In the genomic region with DNA sequence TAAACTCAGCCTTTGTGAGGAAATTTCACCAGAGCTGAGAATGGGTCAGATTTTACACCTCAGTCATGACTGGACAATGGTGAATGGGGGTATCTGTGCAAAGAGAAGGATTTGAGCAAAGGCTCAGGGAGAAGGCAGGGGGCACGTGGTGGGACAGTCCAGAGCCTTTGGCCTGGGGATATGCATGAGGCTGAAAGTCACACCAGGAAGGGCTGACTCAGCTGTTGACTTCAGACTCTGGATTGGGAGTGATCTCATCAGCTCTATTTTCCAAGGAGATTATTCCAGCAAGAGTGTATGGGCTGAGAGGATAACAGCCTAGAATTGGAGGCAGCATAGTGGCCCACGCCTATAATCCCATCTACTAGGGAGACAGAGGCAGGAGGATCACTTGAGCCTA, we compare ENCODE assay signal across 17 cellular contexts. TPM values are rescaled to one million over a fixed set of nuclear protein-coding genes. Genes with fewer than 3 reads are reported as not detected.
DNase-seq lines count a peak whose midpoint lies in the region; ATAC-seq, FAIRE-seq and TF ChIP-seq lines count a peak whose summit lies in the region.
"Had no signal": no experiment of that assay in that cellular context is flagged by ENCODE, and none has a peak within 500 bp of the region (broad histone marks: within the 10 kb centered on the region; RNA-seq: fewer than 3 reads in every experiment).

No MANE protein-coding gene starts in this region.

- no peak overlapping the region for H3K4me3 ChIP-seq in HEK293 (ENCODE audit: low read depth, low read length)
- no peak overlapping the region for H3K4me3 ChIP-seq in adipocyte (ENCODE audit: low read length)
- H3K4me3 ChIP-seq in fibroblast of the aortic adventitia (ENCODE audit: low read depth, low read length) = no peak overlapping the region
- H3K4me3 ChIP-seq: cardiac muscle cell, smooth muscle cell, thyroid gland had no signal

- H3K9ac ChIP-seq in adipocyte (ENCODE audit: low read length) = no peak overlapping the region

- DNase-seq in adipocyte (ENCODE audit: low read depth) (peak; percentile 24), fibroblast of the aortic adventitia (ENCODE audit: low read depth) (peak; percentile 64), renal cortical epithelial cell (ENCODE audit: low read depth) (peak; percentile 43), germinal center (ENCODE audit: low spot score) (no peak), retina (no peak), GM12891 (ENCODE audit: insufficient read length, low spot score) (no peak)
- DNase-seq: activated T-cell treated with anti-CD3 and anti-CD28 coated beads, Interleukin-2, amount 50 U/mL, for 4 hours; CD8-positive, alpha-beta T cell; KBM-7; NCI-H2081 treated with DMSO at 0.1 percent for 48 hours; thyroid gland had no signal

- CTCF ChIA-PET in HEK293 (lab: Yijun Ruan, JAX) = interaction anchor here (0.7 to 1.6 kb wide), 4 partner anchors 10 to 1036 kb away, joined by 3 to 4 read pairs (median 4); no protein-coding TSS in a partner anchor

- FAIRE-seq in GM12891 (lab: Jason Lieb, UNC) = no peak

- POLR2A ChIA-PET in HEK293 (lab: Yijun Ruan, JAX) = interaction anchor here (0.6 kb wide), 1 partner anchor 223 kb away, joined by 4 read pairs; no protein-coding TSS in a partner anchor

- H3K9me3 ChIP-seq in HEK293 (ENCODE audit: control insufficient read depth, insufficient read depth, low read depth, low read length) = no peaks in the 10 kb centered on the region
- peaks cover 10% of the 10 kb centered on the region for H3K9me3 ChIP-seq in adipocyte (ENCODE audit: control insufficient read depth, low read length)
- H3K9me3 ChIP-seq: thyroid gland had no signal

- ATAC-seq in HG03439 (IDR thresholded peaks at IDR 0.05; ENCODE audit: unreplicated experiment) = no peak
- ATAC-seq: activated CD4-positive, CD25-positive, alpha-beta regulatory T cell treated with anti-CD3 and anti-CD28 coated beads, Interleukin-2, amount 50 U/mL, for 24 hours; activated T-cell treated with anti-CD3 and anti-CD28 coated beads, Interleukin-2, amount 50 U/mL, for 4 hours; CD8-positive, alpha-beta T cell; natural killer cell treated with Interleukin-12 subunit alpha and Interleukin-12 subunit beta and Interleukin-15 and Interleukin-18, amount 100 ng/mL, for 72 hours had no signal

- H3K27ac ChIP-seq in HEK293 (ENCODE audit: extremely low read depth, low read depth, low read length) = no peak overlapping the region; the same call in 1 of the 2 replicates
- H3K27ac ChIP-seq: cardiac muscle cell, thyroid gland had no signal

- no peak for TF ChIP-seq POLR2A in GM12891 (IDR thresholded peaks at IDR 0.05; ENCODE audit: low read depth, low read length)

- H3K4me1 ChIP-seq in HEK293 (ENCODE audit: control insufficient read depth, insufficient read depth, low read length) (peaks cover 33% of the 10 kb centered on the region), adipocyte (ENCODE audit: control insufficient read depth, insufficient read depth, low read length) (peaks cover 41% of the 10 kb centered on the region)
- H3K4me1 ChIP-seq: thyroid gland had no signal

- TF ChIP-seq CTCF in HEK293 (tag by site-specific recombination; IDR thresholded peaks at IDR 0.05) (no peak), fibroblast of the aortic adventitia (IDR thresholded peaks at IDR 0.05; ENCODE audit: insufficient read depth, low read length) (no peak)

- no peaks in the 10 kb centered on the region for H3K27me3 ChIP-seq in adipocyte (replicated peaks; ENCODE audit: control insufficient read depth, insufficient read depth, low read length)
- H3K27me3 ChIP-seq: cardiac muscle cell, thyroid gland had no signal

- no peaks in the 10 kb centered on the region for H3K36me3 ChIP-seq in HEK293 (ENCODE audit: control insufficient read depth in 2 of 2, insufficient read depth in 1 of 2, low read length in 2 of 2)
- H3K36me3 ChIP-seq in adipocyte (ENCODE audit: control insufficient read depth, insufficient read depth, low read length, severe bottlenecking) = no peaks in the 10 kb centered on the region
- H3K36me3 ChIP-seq: cardiac muscle cell, thyroid gland had no signal

TF ChIP-seq in HEK293, 187 proteins besides CTCF, POLR2A, EP300 and RAD21 (continues in another document):
- TF ChIP-seq ZNF530 (tag by site-specific recombination; IDR thresholded peaks at IDR 0.05; ENCODE audit: low read depth) = no peak
- TF ChIP-seq ZNF366 (tag by site-specific recombination; conservative IDR thresholded peaks at IDR 0.05) = peak; percentile 63; the same call in 1 of the 2 replicates
- no peak for TF ChIP-seq ZNF624 (tag by site-specific recombination; IDR thresholded peaks at IDR 0.05)
- TF ChIP-seq, protein P1, sequence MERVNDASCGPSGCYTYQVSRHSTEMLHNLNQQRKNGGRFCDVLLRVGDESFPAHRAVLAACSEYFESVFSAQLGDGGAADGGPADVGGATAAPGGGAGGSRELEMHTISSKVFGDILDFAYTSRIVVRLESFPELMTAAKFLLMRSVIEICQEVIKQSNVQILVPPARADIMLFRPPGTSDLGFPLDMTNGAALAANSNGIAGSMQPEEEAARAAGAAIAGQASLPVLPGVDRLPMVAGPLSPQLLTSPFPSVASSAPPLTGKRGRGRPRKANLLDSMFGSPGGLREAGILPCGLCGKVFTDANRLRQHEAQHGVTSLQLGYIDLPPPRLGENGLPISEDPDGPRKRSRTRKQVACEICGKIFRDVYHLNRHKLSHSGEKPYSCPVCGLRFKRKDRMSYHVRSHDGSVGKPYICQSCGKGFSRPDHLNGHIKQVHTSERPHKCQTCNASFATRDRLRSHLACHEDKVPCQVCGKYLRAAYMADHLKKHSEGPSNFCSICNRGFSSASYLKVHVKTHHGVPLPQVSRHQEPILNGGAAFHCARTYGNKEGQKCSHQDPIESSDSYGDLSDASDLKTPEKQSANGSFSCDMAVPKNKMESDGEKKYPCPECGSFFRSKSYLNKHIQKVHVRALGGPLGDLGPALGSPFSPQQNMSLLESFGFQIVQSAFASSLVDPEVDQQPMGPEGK (tag by site-specific recombination; IDR thresholded peaks at IDR 0.05) = 0 out of 2 replicates have a peak, but pooled peaks have one; percentile 34
- TF ChIP-seq, protein P2, sequence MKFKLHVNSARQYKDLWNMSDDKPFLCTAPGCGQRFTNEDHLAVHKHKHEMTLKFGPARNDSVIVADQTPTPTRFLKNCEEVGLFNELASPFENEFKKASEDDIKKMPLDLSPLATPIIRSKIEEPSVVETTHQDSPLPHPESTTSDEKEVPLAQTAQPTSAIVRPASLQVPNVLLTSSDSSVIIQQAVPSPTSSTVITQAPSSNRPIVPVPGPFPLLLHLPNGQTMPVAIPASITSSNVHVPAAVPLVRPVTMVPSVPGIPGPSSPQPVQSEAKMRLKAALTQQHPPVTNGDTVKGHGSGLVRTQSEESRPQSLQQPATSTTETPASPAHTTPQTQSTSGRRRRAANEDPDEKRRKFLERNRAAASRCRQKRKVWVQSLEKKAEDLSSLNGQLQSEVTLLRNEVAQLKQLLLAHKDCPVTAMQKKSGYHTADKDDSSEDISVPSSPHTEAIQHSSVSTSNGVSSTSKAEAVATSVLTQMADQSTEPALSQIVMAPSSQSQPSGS (tag by site-specific recombination; IDR thresholded peaks at IDR 0.05; ENCODE audit: low read depth) = 0 out of 2 replicates have a peak, but pooled peaks have one; percentile 10
- no peak for TF ChIP-seq ZNF302 (tag by site-specific recombination; IDR thresholded peaks at IDR 0.05; ENCODE audit: low read depth)
- TF ChIP-seq ZBTB20 (tag by site-specific recombination; IDR thresholded peaks at IDR 0.05) = peak; percentile 46; the same call in 1 of the 2 replicates

TF ChIP-seq in GM12891, 5 proteins besides CTCF, POLR2A, EP300 and RAD21:
- TF ChIP-seq POU2F2 (IDR thresholded peaks at IDR 0.05; ENCODE audit: low read depth, low read length) = no peak
- TF ChIP-seq PAX5 (IDR thresholded peaks at IDR 0.05; ENCODE audit: insufficient read depth, low read length, severe bottlenecking) = no peak
- no peak for TF ChIP-seq POLR2AphosphoS5 (IDR thresholded peaks at IDR 0.05; ENCODE audit: low read depth, low read length)
- no peak for TF ChIP-seq TAF1 (IDR thresholded peaks at IDR 0.05; ENCODE audit: low read depth, low read length)
- TF ChIP-seq SPI1 (IDR thresholded peaks at IDR 0.05; ENCODE audit: low read depth, low read length) = no peak

RNA-seq across cellular contexts. Expression of a gene that starts 53.6 kb away (rescaled TPM):
- total RNA-seq in fibroblast of the aortic adventitia (ENCODE audit: low replicate concordance) (0.08 and 0.18 TPM in 2 replicates), renal cortical epithelial cell (under 0.01 TPM in 1 of 2 replicates, not detected in the other)
- 0.05 TPM for polyA plus RNA-seq in GM12891 (2012; ENCODE audit: low read depth, missing spikeins)
- total RNA-seq: activated T-cell treated with anti-CD3 and anti-CD28 coated beads, Interleukin-2, amount 50 U/mL, for 4 hours; natural killer cell treated with Interleukin-12 subunit alpha and Interleukin-12 subunit beta and Interleukin-15 and Interleukin-18, amount 100 ng/mL, for 72 hours; smooth muscle cell had no signal

Comparison
In these comparisons a context has a peak if more than half of its experiments do, and no peak if none do; other contexts are left out.
1. DNase-seq: peak in adipocyte (single experiment), fibroblast of the aortic adventitia (single experiment) and renal cortical epithelial cell (single experiment); none in germinal center (single experiment), retina (single experiment) and GM12891 (single experiment).